ENCODE assay signal across 14 cellular contexts in the genomic region with DNA sequence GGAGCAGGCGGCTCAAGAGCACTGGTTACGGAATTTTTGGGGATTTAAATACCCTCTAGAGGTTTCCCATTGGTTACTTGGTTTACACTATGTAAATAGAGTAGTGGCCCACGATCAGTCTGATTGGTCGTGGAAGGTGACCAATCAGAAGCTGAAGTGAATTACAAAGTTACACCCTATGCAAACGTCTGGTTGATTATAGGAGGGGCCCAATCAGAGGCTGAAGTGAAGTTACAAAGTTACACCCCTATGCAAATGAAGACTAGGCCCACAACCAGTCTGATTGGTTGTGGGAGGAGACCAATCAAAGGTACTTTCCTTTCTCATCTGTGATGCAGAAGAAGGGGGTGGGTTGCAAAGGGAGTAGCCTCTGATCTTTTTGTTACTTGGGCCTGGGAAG. TPM values are rescaled to one million over a fixed set of nuclear protein-coding genes. Genes with fewer than 3 reads are reported as not detected.
A peak's percentile ranks its signal among the peaks of the same experiment; 100 is the strongest.
DNase-seq lines count a peak whose midpoint lies in the region; ATAC-seq, FAIRE-seq and TF ChIP-seq lines count a peak whose summit lies in the region.
"Had no signal": no experiment of that assay in that cellular context is flagged by ENCODE, and none has a peak within 500 bp of the region (broad histone marks: within the 10 kb centered on the region; RNA-seq: fewer than 3 reads in every experiment).

No MANE protein-coding gene starts in this region.

- TF ChIP-seq CTCF in mammary epithelial cell (conservative IDR thresholded peaks at IDR 0.05 in 1 of 2, IDR thresholded peaks at IDR 0.05 in 1 of 2; ENCODE audit: extremely low read depth in 1 of 2, insufficient read depth in 1 of 2, low read depth in 1 of 2, low read length in 2 of 2) (no peak), breast epithelium (IDR thresholded peaks at IDR 0.05) (no peak), K562 (IDR thresholded peaks at IDR 0.05 in 2 of 3, conservative IDR thresholded peaks at IDR 0.05 in 1 of 3; ENCODE audit: insufficient read depth in 2 of 3, low read depth in 1 of 3, low read length in 3 of 3) (no peak)

- H3K36me3 ChIP-seq in mammary epithelial cell (ENCODE audit: insufficient read depth, low read length) (no peaks in the 10 kb centered on the region), breast epithelium (no peaks in the 10 kb centered on the region), K562 (ENCODE audit: control insufficient read depth, insufficient read depth, low read length) (no peaks in the 10 kb centered on the region)
- H3K36me3 ChIP-seq: cardiac muscle cell had no signal

- peak; percentile 97 for ATAC-seq in K562
- ATAC-seq in HG03457 (IDR thresholded peaks at IDR 0.05; ENCODE audit: unreplicated experiment) = no peak
- no peak for ATAC-seq in HG02610 (IDR thresholded peaks at IDR 0.05; ENCODE audit: unreplicated experiment)

- no peak for TF ChIP-seq EP300 in K562 (IDR thresholded peaks at IDR 0.05; ENCODE audit: low read length)

- H2AFZ ChIP-seq in mammary epithelial cell (ENCODE audit: low read depth, low read length) (no peak overlapping the region), K562 (ENCODE audit: low read depth, low read length) (no peak overlapping the region)

- BruUV-seq in mammary epithelial cell (replicated peaks; lab: Mats Ljungman, UMichigan) = no TSS peak
- BruUV-seq in K562 (replicated peaks; lab: Mats Ljungman, UMichigan) = no TSS peak

- H3K9ac ChIP-seq in mammary epithelial cell (ENCODE audit: insufficient read depth, low read length) (no peak overlapping the region), K562 (ENCODE audit: insufficient read depth in 1 of 2, low read depth in 2 of 2, low read length in 2 of 2) (no peak overlapping the region)

- WGBS in mammary epithelial cell (ENCODE audit: low coverage, missing lambda C conversion rate) = 74% methylated on average over 5 of the region's 5 CpGs
- WGBS in K562 (ENCODE audit: insufficient coverage, low coverage, missing lambda C conversion rate) = 2% methylated on average over 5 of the region's 5 CpGs

- dilution Hi-C loops in mammary epithelial cell (cut with HindIII; ENCODE audit: low sequenced_read_pairs) = no loop called here

- no peak for TF ChIP-seq POLR2A in breast epithelium (IDR thresholded peaks at IDR 0.05)
- TF ChIP-seq POLR2A in K562 (conservative IDR thresholded peaks at IDR 0.05) = no peak

- in situ Hi-C loops in mammary epithelial cell (cut with MboI; ENCODE audit: low sequenced_read_pairs in 2 of 2) = no loop called here
- in situ Hi-C loops in K562 (cut with MboI) = no loop called here

- TF ChIP-seq RAD21 in K562 (CRISPR knock-in tag; conservative IDR thresholded peaks at IDR 0.05 in 1 of 2, IDR thresholded peaks at IDR 0.05 in 1 of 2) = no peak

- no peak overlapping the region for H3K4me3 ChIP-seq in mammary epithelial cell (replicated peaks in 1 of 3; ENCODE audit: insufficient read depth in 1 of 3, low read depth in 2 of 3, low read length in 3 of 3)
- no peak overlapping the region for H3K4me3 ChIP-seq in breast epithelium
- no peak overlapping the region for H3K4me3 ChIP-seq in K562
- H3K4me3 ChIP-seq: cardiac muscle cell had no signal

- CTCF ChIA-PET in mammary epithelial cell (lab: Charles Lee; ENCODE audit: low non-redundant PET) (interaction anchor here (0.7 kb wide), 1 partner anchor 60 kb away, joined by 6 read pairs; no protein-coding TSS in a partner anchor), K562 (lab: Yijun Ruan, JAX; ENCODE audit: low intra/inter-chr PET ratio) (interaction anchor here (0.6 kb wide), 1 partner anchor 186 kb away, joined by 3 read pairs; no protein-coding TSS in a partner anchor)

- intact Hi-C loops in mammary epithelial cell (cut with micrococcal nuclease) = no loop called here
- intact Hi-C loops in breast epithelium (cut with DNase I; ENCODE audit: low total_unique reads) = no loop called here
- intact Hi-C loops in K562 (cut with micrococcal nuclease) = no loop called here

- H3K4me2 ChIP-seq in mammary epithelial cell (ENCODE audit: insufficient read depth, low read depth, low read length) (no peak overlapping the region), K562 (ENCODE audit: insufficient read depth, low read length) (no peak overlapping the region)

- no peaks in the 10 kb centered on the region for H3K9me1 ChIP-seq in K562 (ENCODE audit: control insufficient read depth, insufficient read depth, low read length)

- H3K27ac ChIP-seq in mammary epithelial cell (ENCODE audit: insufficient read depth, low read depth, low read length) = no peak overlapping the region
- no peak overlapping the region for H3K27ac ChIP-seq in breast epithelium
- H3K27ac ChIP-seq in K562 (ENCODE audit: extremely low read depth, low read depth, low read length) = no peak overlapping the region
- H3K27ac ChIP-seq: cardiac muscle cell had no signal

- peak; percentile 78 for FAIRE-seq in K562 (lab: Jason Lieb, UNC)

- H3K79me2 ChIP-seq in mammary epithelial cell (ENCODE audit: insufficient read depth, low read length) = no peaks in the 10 kb centered on the region
- no peaks in the 10 kb centered on the region for H3K79me2 ChIP-seq in K562 (ENCODE audit: control insufficient read depth, insufficient read depth, low read length)

- DNase-seq in mammary epithelial cell (peak; percentile 20), breast epithelium (ENCODE audit: low spot score in 2 of 2) (no peak), NAMALWA (ENCODE audit: low spot score) (peak; percentile 84), K562 (ENCODE audit: extremely low read depth in 1 of 4, low spot score in 3 of 4) (peak; percentile 38 to 71 (median 51)), NCI-H2107 (lab: John Stamatoyannopoulos, UW) (no peak), occipital lobe (lab: John Stamatoyannopoulos, UW) (no peak)
- DNase-seq: activated CD4-positive, alpha-beta memory T cell treated with anti-CD3 and anti-CD28 coated beads for 36 hours; GF-D8; NCI-H1417 treated with DMSO at 0.1 percent for 48 hours; stimulated activated CD4-positive, alpha-beta T cell treated with anti-CD3 and anti-CD28 coated beads, Interleukin-2, amount 100 ng/mL, for 48 hours; substantia nigra had no signal

- H3K9me3 ChIP-seq in mammary epithelial cell (replicated peaks; ENCODE audit: insufficient read depth, low read length) = no peaks in the 10 kb centered on the region
- no peaks in the 10 kb centered on the region for H3K9me3 ChIP-seq in breast epithelium
- H3K9me3 ChIP-seq in K562 (replicated peaks; ENCODE audit: control insufficient read depth, insufficient read depth, low read depth, low read length) = no peaks in the 10 kb centered on the region

- H4K20me1 ChIP-seq in mammary epithelial cell (ENCODE audit: insufficient read depth, low read length) (no peaks in the 10 kb centered on the region), K562 (replicated peaks; ENCODE audit: control insufficient read depth, insufficient read depth, low read length) (no peaks in the 10 kb centered on the region)

- POLR2A ChIA-PET in K562 (lab: Yijun Ruan, JAX) = interaction anchor here (0.6 to 0.7 kb wide), 3 partner anchors 10 to 29 kb away, joined by 3 to 4 read pairs (median 3); no protein-coding TSS in a partner anchor

- peaks cover 34% of the 10 kb centered on the region for H3K4me1 ChIP-seq in mammary epithelial cell (ENCODE audit: insufficient read depth, low read length)
- H3K4me1 ChIP-seq in breast epithelium = no peaks in the 10 kb centered on the region
- H3K4me1 ChIP-seq in K562 (replicated peaks in 1 of 2; ENCODE audit: control insufficient read depth in 2 of 2, insufficient read depth in 2 of 2, low read length in 2 of 2) = no peaks in the 10 kb centered on the region

- H3K27me3 ChIP-seq in mammary epithelial cell (ENCODE audit: insufficient read depth, low read length) (no peaks in the 10 kb centered on the region), breast epithelium (peaks cover 0 to 67% of the 10 kb centered on the region in 2 donors), K562 (ENCODE audit: control insufficient read depth in 2 of 2, insufficient read depth in 2 of 2, low read length in 2 of 2) (no peaks in the 10 kb centered on the region)
- H3K27me3 ChIP-seq: cardiac muscle cell had no signal

RNA-seq across cellular contexts. Expression of a gene that starts 45.1 kb away (rescaled TPM):
- 10 to 100 TPM; 71.7 to 74.6 TPM for total RNA-seq in mammary epithelial cell
- polyA plus RNA-seq in mammary epithelial cell = 140 TPM
- polyA minus RNA-seq in mammary epithelial cell = 82.7 TPM
- 10 to 100 TPM; 64.8 to 77.7 (median 68.8) TPM for total RNA-seq in breast epithelium
- total RNA-seq in K562 (2011; cell fraction: chromatin; rRNA removed; ENCODE audit: low replicate concordance) = 12.0 and 30.8 TPM in 2 replicates
- total RNA-seq in K562 (2011; cell fraction: nucleolus; rRNA removed) = 46.3 and 49.7 TPM in 2 replicates
- 35.0 and 39.5 TPM in 2 replicates for total RNA-seq in K562 (2011; cell fraction: nucleoplasm; rRNA removed)
- 197 and 227 TPM in 2 replicates for total RNA-seq in K562 (2014; rRNA removed)
- total RNA-seq in K562 (2014; rRNA removed; fragmentation: Illumina TruSeq; extraction: Trizol) = 105 and 146 TPM in 2 replicates
- total RNA-seq in K562 (2015; rRNA removed; fragmentation: Illumina TruSeq; extraction: Trizol) = 169 and 171 TPM in 2 replicates
- total RNA-seq in K562 (2021) = 202 and 205 TPM in 2 replicates
- 187 and 209 TPM in 2 replicates for polyA plus RNA-seq in K562 (2011; rRNA removed)
- 264 and 402 TPM in 2 replicates for polyA plus RNA-seq in K562 (2011; cell fraction: cytosol; rRNA removed)
- polyA plus RNA-seq in K562 (2011; cell fraction: nucleus; rRNA removed) = 82.9 and 102 TPM in 2 replicates
- 157 and 231 TPM in 2 replicates for polyA plus RNA-seq in K562 (2012)
- polyA plus RNA-seq in K562 (2014; fragmentation: Illumina TruSeq; extraction: Trizol) = 221 and 258 TPM in 2 replicates
- 10 to 100 TPM; 45.3 to 67.9 TPM for polyA plus RNA-seq in K562 (2014; fragmentation: Nextera tagmentation; extraction: Ambion mirVana)
- 186 and 219 TPM in 2 replicates for polyA plus RNA-seq in K562 (2014; rRNA removed)
- 128 and 192 TPM in 2 replicates for polyA minus RNA-seq in K562 (2011; rRNA and poly(A)+ RNA removed)
- polyA minus RNA-seq in K562 (2011; cell fraction: cytosol; rRNA and poly(A)+ RNA removed) = 66.0 and 75.1 TPM in 2 replicates
- polyA minus RNA-seq in K562 (2011; cell fraction: nucleus; rRNA and poly(A)+ RNA removed) = 12.8 and 15.1 TPM in 2 replicates
- 28.5 TPM for total RNA-seq in occipital lobe

RNA-seq across cellular contexts. Expression of a gene that starts 56.6 kb away (rescaled TPM):
- total RNA-seq in mammary epithelial cell (1 to 10 TPM; 1.0 to 1.2 TPM), breast epithelium (1 to 10 TPM; 2.0 to 2.9 (median 2.1) TPM), K562 (2014; rRNA removed) (0.18 and 0.61 TPM in 2 replicates), K562 (2014; rRNA removed; fragmentation: Illumina TruSeq; extraction: Trizol) (0.32 and 0.44 TPM in 2 replicates), K562 (2015; rRNA removed; fragmentation: Illumina TruSeq; extraction: Trizol) (0.38 and 0.47 TPM in 2 replicates), K562 (2021) (0.20 and 0.51 TPM in 2 replicates), occipital lobe (1.1 TPM)
- polyA plus RNA-seq in mammary epithelial cell (0.23 TPM), K562 (2011; rRNA removed) (0.15 and 0.17 TPM in 2 replicates), K562 (2014; fragmentation: Illumina TruSeq; extraction: Trizol) (0.48 and 0.50 TPM in 2 replicates), K562 (2014; fragmentation: Nextera tagmentation; extraction: Ambion mirVana) (under 1 TPM; 0.07 to 0.49 TPM), K562 (2014; rRNA removed) (0.23 and 0.51 TPM in 2 replicates)
- polyA minus RNA-seq in mammary epithelial cell = not detected
- total RNA-seq in K562 (2011; cell fraction: chromatin; rRNA removed; ENCODE audit: low replicate concordance) = 0.35 and 0.74 TPM in 2 replicates
- not detected in 2 replicates for total RNA-seq in K562 (2011; cell fraction: nucleolus; rRNA removed)
- 0.51 and 0.99 TPM in 2 replicates for total RNA-seq in K562 (2011; cell fraction: nucleoplasm; rRNA removed)
- 0.15 and 0.22 TPM in 2 replicates for polyA plus RNA-seq in K562 (2011; cell fraction: cytosol; rRNA removed)
- polyA plus RNA-seq in K562 (2011; cell fraction: nucleus; rRNA removed) = 0.51 and 1.2 TPM in 2 replicates
- 0.65 and 0.73 TPM in 2 replicates for polyA plus RNA-seq in K562 (2012)
- 0.21 and 0.35 TPM in 2 replicates for polyA minus RNA-seq in K562 (2011; rRNA and poly(A)+ RNA removed)
- polyA minus RNA-seq in K562 (2011; cell fraction: cytosol; rRNA and poly(A)+ RNA removed) = not detected in 2 replicates
- polyA minus RNA-seq in K562 (2011; cell fraction: nucleus; rRNA and poly(A)+ RNA removed) = 0.22 TPM in 1 of 2 replicates, not detected in the other

RNA-seq across cellular contexts. Expression of a gene that starts 56.8 kb away (rescaled TPM):
- total RNA-seq in mammary epithelial cell (10 to 100 TPM; 19.7 to 66.0 TPM), breast epithelium (10 to 100 TPM; 25.3 to 38.3 (median 34.1) TPM), K562 (2014; rRNA removed) (55.6 and 71.0 TPM in 2 replicates), K562 (2014; rRNA removed; fragmentation: Illumina TruSeq; extraction: Trizol) (72.9 and 93.0 TPM in 2 replicates), K562 (2015; rRNA removed; fragmentation: Illumina TruSeq; extraction: Trizol) (63.8 and 70.1 TPM in 2 replicates), K562 (2021) (110 and 126 TPM in 2 replicates), occipital lobe (17.6 TPM)
- polyA plus RNA-seq in mammary epithelial cell (43.5 TPM), K562 (2011; rRNA removed) (61.3 and 71.2 TPM in 2 replicates), K562 (2014; fragmentation: Illumina TruSeq; extraction: Trizol) (125 and 126 TPM in 2 replicates), K562 (2014; fragmentation: Nextera tagmentation; extraction: Ambion mirVana) (10 to 100 TPM; 28.5 to 43.6 TPM), K562 (2014; rRNA removed) (80.6 and 82.8 TPM in 2 replicates)
- polyA minus RNA-seq in mammary epithelial cell = 116 TPM
- 87.6 and 153 TPM in 2 replicates for total RNA-seq in K562 (2011; cell fraction: chromatin; rRNA removed; ENCODE audit: low replicate concordance)
- 39.2 and 54.7 TPM in 2 replicates for total RNA-seq in K562 (2011; cell fraction: nucleolus; rRNA removed)
- 73.0 and 90.5 TPM in 2 replicates for total RNA-seq in K562 (2011; cell fraction: nucleoplasm; rRNA removed)
- polyA plus RNA-seq in K562 (2011; cell fraction: cytosol; rRNA removed) = 36.8 and 57.9 TPM in 2 replicates
- polyA plus RNA-seq in K562 (2011; cell fraction: nucleus; rRNA removed) = 70.3 and 89.4 TPM in 2 replicates
- polyA plus RNA-seq in K562 (2012) = 72.7 and 94.5 TPM in 2 replicates
- 149 and 164 TPM in 2 replicates for polyA minus RNA-seq in K562 (2011; rRNA and poly(A)+ RNA removed)
- 82.7 and 109 TPM in 2 replicates for polyA minus RNA-seq in K562 (2011; cell fraction: cytosol; rRNA and poly(A)+ RNA removed)
- polyA minus RNA-seq in K562 (2011; cell fraction: nucleus; rRNA and poly(A)+ RNA removed) = 31.1 and 50.1 TPM in 2 replicates

Comparison
In these comparisons a context has a peak if more than half of its experiments do, and no peak if none do; other contexts are left out.
1. DNase-seq: peak in mammary epithelial cell (single experiment), NAMALWA (single experiment) and K562 (4 of 4); none in breast epithelium (0 of 2), NCI-H2107 (single experiment) and occipital lobe (single experiment).